In the genomic region with DNA sequence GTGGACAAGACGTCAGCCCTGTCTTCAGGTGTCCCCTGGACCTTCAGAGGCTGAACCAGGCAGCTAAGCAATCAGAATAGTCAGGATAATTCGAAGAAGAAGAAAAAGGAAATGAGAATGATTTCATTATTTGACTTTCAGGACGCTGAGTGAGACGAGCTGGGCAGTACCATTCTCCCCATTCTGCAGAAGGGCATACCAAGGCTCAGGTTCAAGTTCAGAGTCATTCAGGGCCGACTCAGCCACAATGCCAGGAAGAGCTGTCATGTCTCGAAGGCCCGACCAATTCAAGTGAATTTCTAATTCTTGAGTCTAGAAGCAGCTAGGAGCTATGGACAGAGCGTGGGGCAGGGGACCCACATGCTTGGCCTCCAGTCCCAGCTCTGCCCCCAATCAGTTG, we compare ENCODE assay signal across 18 cellular contexts. TPM values are rescaled to one million over a fixed set of nuclear protein-coding genes. Genes with fewer than 3 reads are reported as not detected.
DNase-seq lines count a peak whose midpoint lies in the region; ATAC-seq, FAIRE-seq and TF ChIP-seq lines count a peak whose summit lies in the region.
"Had no signal": no experiment of that assay in that cellular context is flagged by ENCODE, and none has a peak within 500 bp of the region (broad histone marks: within the 10 kb centered on the region; RNA-seq: fewer than 3 reads in every experiment).

No MANE protein-coding gene starts in this region.

- H3K4me1 ChIP-seq in breast epithelium = peaks cover 0 to 3% of the 10 kb centered on the region in 2 donors
- H3K4me1 ChIP-seq: HAP-1 had no signal

- no peaks in the 10 kb centered on the region for H3K36me3 Mint-ChIP-seq in activated CD4-positive, alpha-beta T cell treated with anti-CD3 and anti-CD28 coated beads for 36 hours (ENCODE audit: low read depth)
- no peaks in the 10 kb centered on the region for H3K36me3 Mint-ChIP-seq in activated CD4-positive, alpha-beta memory T cell treated with anti-CD3 and anti-CD28 coated beads, Interleukin-2, amount 10 ng/mL, durations not matched to agents 7 days and 5 days (ENCODE audit: low read depth)

- H3K9me3 Mint-ChIP-seq in activated CD4-positive, alpha-beta T cell treated with anti-CD3 and anti-CD28 coated beads for 36 hours (ENCODE audit: low read depth) = no peaks in the 10 kb centered on the region
- H3K9me3 Mint-ChIP-seq in activated CD4-positive, alpha-beta memory T cell treated with anti-CD3 and anti-CD28 coated beads, Interleukin-2, amount 10 ng/mL, durations not matched to agents 7 days and 5 days = no peaks in the 10 kb centered on the region

- no peak for TF ChIP-seq POLR2A in breast epithelium (IDR thresholded peaks at IDR 0.05)

- no peaks in the 10 kb centered on the region for H3K36me3 ChIP-seq in breast epithelium
- H3K36me3 ChIP-seq: HAP-1 had no signal

- H3K27ac ChIP-seq in breast epithelium = no peak overlapping the region
- H3K27ac ChIP-seq: 22Rv1 had no signal

- no peaks in the 10 kb centered on the region for H3K27me3 Mint-ChIP-seq in activated CD4-positive, alpha-beta T cell treated with anti-CD3 and anti-CD28 coated beads for 36 hours
- H3K27me3 Mint-ChIP-seq in activated CD4-positive, alpha-beta memory T cell treated with anti-CD3 and anti-CD28 coated beads, Interleukin-2, amount 10 ng/mL, durations not matched to agents 7 days and 5 days = peaks cover 3% of the 10 kb centered on the region

- CTCF ChIA-PET in activated CD4-positive, alpha-beta T cell treated with anti-CD3 and anti-CD28 coated beads for 36 hours (lab: Charles Lee) = interaction anchor here (1.4 kb wide), 1 partner anchor 8 kb away, joined by 5 read pairs; no protein-coding TSS in a partner anchor
- CTCF ChIA-PET in activated CD4-positive, alpha-beta memory T cell treated with anti-CD3 and anti-CD28 coated beads, Interleukin-2, amount 10 ng/mL, durations not matched to agents 7 days and 5 days (lab: Charles Lee) = interaction anchor here (0.9 to 1.5 kb wide), 3 partner anchors 8 to 438 kb away, joined by 3 to 9 read pairs (median 3); no protein-coding TSS in a partner anchor

- ATAC-seq in activated CD4-positive, alpha-beta T cell treated with anti-CD3 and anti-CD28 coated beads for 36 hours = no peak

- peak overlapping the region; percentile 86 for H3K27ac Mint-ChIP-seq in activated CD4-positive, alpha-beta T cell treated with anti-CD3 and anti-CD28 coated beads for 36 hours
- H3K27ac Mint-ChIP-seq in activated CD4-positive, alpha-beta memory T cell treated with anti-CD3 and anti-CD28 coated beads, Interleukin-2, amount 10 ng/mL, durations not matched to agents 7 days and 5 days = peak overlapping the region; percentile 85

- no peak overlapping the region for H3K4me3 Mint-ChIP-seq in activated CD4-positive, alpha-beta T cell treated with anti-CD3 and anti-CD28 coated beads for 36 hours
- H3K4me3 Mint-ChIP-seq in activated CD4-positive, alpha-beta memory T cell treated with anti-CD3 and anti-CD28 coated beads, Interleukin-2, amount 10 ng/mL, durations not matched to agents 7 days and 5 days = no peak overlapping the region

- H3K4me1 Mint-ChIP-seq in activated CD4-positive, alpha-beta T cell treated with anti-CD3 and anti-CD28 coated beads for 36 hours = peaks cover 33% of the 10 kb centered on the region
- H3K4me1 Mint-ChIP-seq in activated CD4-positive, alpha-beta memory T cell treated with anti-CD3 and anti-CD28 coated beads, Interleukin-2, amount 10 ng/mL, durations not matched to agents 7 days and 5 days = peaks cover 49% of the 10 kb centered on the region

- POLR2A ChIA-PET in activated CD4-positive, alpha-beta T cell treated with anti-CD3 and anti-CD28 coated beads for 36 hours (lab: Charles Lee) = interaction anchor here (0.7 kb wide), 1 partner anchor 78 kb away, joined by 3 read pairs; no protein-coding TSS in a partner anchor
- POLR2A ChIA-PET in activated CD4-positive, alpha-beta memory T cell treated with anti-CD3 and anti-CD28 coated beads, Interleukin-2, amount 10 ng/mL, durations not matched to agents 7 days and 5 days (lab: Charles Lee) = interaction anchor here (1.1 kb wide), 1 partner anchor 8 kb away, joined by 3 read pairs; no protein-coding TSS in a partner anchor

- DNase-seq in activated CD4-positive, alpha-beta T cell treated with anti-CD3 and anti-CD28 coated beads for 36 hours = peak; percentile 34
- no peak for DNase-seq in activated CD4-positive, alpha-beta T cell treated with anti-CD3 and anti-CD28 coated beads for 4 hours
- DNase-seq in CD1c-positive myeloid dendritic cell (ENCODE audit: extremely low spot score) (peak; percentile 30), iPS-NIHi11 (ENCODE audit: low spot score) (peak; percentile 2), GM19239 (ENCODE audit: insufficient read length, low spot score) (no peak), NCI-H524 (lab: John Stamatoyannopoulos, UW) (no peak), breast epithelium (ENCODE audit: low spot score in 2 of 2) (no peak)
- DNase-seq in activated CD4-positive, alpha-beta memory T cell treated with anti-CD3 and anti-CD28 coated beads, Interleukin-2, amount 10 ng/mL, durations not matched to agents 7 days and 5 days = no peak
- DNase-seq: C1 segment of cervical spinal cord, Caco-2, DMS53, Kasumi-1, NCI-H1417, NCI-H1930, NCI-H2171, NCI-H446 treated with DMSO at 0.1 percent for 48 hours had no signal

- intact Hi-C loops in activated CD4-positive, alpha-beta T cell treated with anti-CD3 and anti-CD28 coated beads for 36 hours (cut with DNase I, micrococcal nuclease) = loop anchor here in 1 of 2 experiments (2.0 kb wide), 2 partner anchors 33 to 339 kb away; a partner anchor contains a TSS
- intact Hi-C loops in breast epithelium (cut with DNase I; ENCODE audit: low total_unique reads) = loop anchor here (10.0 kb wide), 1 partner anchor 247 kb away; no protein-coding TSS in a partner anchor

- no peaks in the 10 kb centered on the region for H3K9me3 ChIP-seq in breast epithelium
- H3K9me3 ChIP-seq: Caco-2, HAP-1 had no signal

- H3K27me3 ChIP-seq in breast epithelium = no peaks in the 10 kb centered on the region

- no peak for FAIRE-seq in GM19239 (lab: Jason Lieb, UNC)

- no peak overlapping the region for H3K4me3 ChIP-seq in breast epithelium
- H3K4me3 ChIP-seq: HAP-1 had no signal

- TF ChIP-seq CTCF in breast epithelium (IDR thresholded peaks at IDR 0.05) = no peak

RNA-seq across cellular contexts. Expression of a gene that starts 33.8 kb away (rescaled TPM):
- total RNA-seq in activated CD4-positive, alpha-beta T cell treated with anti-CD3 and anti-CD28 coated beads for 36 hours = 100 to 1,000 TPM; 239 to 272 TPM
- 100 to 1,000 TPM; 193 to 208 TPM for total RNA-seq in activated CD4-positive, alpha-beta memory T cell treated with anti-CD3 and anti-CD28 coated beads, Interleukin-2, amount 10 ng/mL, durations not matched to agents 7 days and 5 days
- 10 to 100 TPM; 12.0 to 40.4 (median 38.0) TPM for total RNA-seq in breast epithelium

Comparison
In these comparisons a context has a peak if more than half of its experiments do, and no peak if none do; other contexts are left out.
1. DNase-seq: peak in activated CD4-positive, alpha-beta T cell treated with anti-CD3 and anti-CD28 coated beads for 36 hours (single experiment), CD1c-positive myeloid dendritic cell (single experiment) and iPS-NIHi11 (single experiment); none in activated CD4-positive, alpha-beta T cell treated with anti-CD3 and anti-CD28 coated beads for 4 hours (0 of 2), activated CD4-positive, alpha-beta memory T cell treated with anti-CD3 and anti-CD28 coated beads, Interleukin-2, amount 10 ng/mL, durations not matched to agents 7 days and 5 days (single experiment), GM19239 (single experiment), NCI-H524 (0 of 2) and breast epithelium (0 of 2).
2. RNA of a gene that starts 33.8 kb away (total RNA-seq): 239 to 272 TPM in activated CD4-positive, alpha-beta T cell treated with anti-CD3 and anti-CD28 coated beads for 36 hours and 193 to 208 TPM in activated CD4-positive, alpha-beta memory T cell treated with anti-CD3 and anti-CD28 coated beads, Interleukin-2, amount 10 ng/mL, durations not matched to agents 7 days and 5 days; 12.0 to 40.4 TPM in breast epithelium; every median in the first group is over 4 times any median in the second.